Comparison of ENCODE assay signal across 18 cellular contexts in the genomic region with DNA sequence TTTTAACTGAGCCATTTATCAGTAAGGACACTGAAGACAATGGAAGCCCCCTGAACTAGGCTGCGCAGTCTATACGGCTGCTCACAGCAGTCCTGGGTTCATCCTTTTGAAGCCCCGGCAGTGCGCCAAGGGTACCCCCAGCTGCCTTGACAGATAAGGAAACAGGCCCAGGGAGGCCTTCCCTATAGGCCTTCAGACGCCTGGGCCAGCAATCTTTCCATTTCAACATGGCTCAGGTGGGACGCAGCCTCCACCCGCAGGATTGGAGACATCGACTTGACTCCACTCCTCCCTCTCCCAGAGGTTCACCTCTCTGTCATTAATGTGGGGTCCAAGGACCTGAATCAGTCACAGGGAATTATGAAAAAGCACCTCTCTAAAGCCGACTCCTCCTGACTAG. TPM values are rescaled to one million over a fixed set of nuclear protein-coding genes. Genes with fewer than 3 reads are reported as not detected.
DNase-seq lines count a peak whose midpoint lies in the region; ATAC-seq and TF ChIP-seq lines count a peak whose summit lies in the region.
"Had no signal": no experiment of that assay in that cellular context is flagged by ENCODE, and none has a peak within 500 bp of the region (broad histone marks: within the 10 kb centered on the region; RNA-seq: fewer than 3 reads in every experiment).

No MANE protein-coding gene starts in this region.

- WGBS in esophagus muscularis mucosa = 85% methylated on average over 9 of the region's 9 CpGs

- TF ChIP-seq EP300 in esophagus muscularis mucosa (IDR thresholded peaks at IDR 0.05) = no peak

- no peaks in the 10 kb centered on the region for H3K4me1 Mint-ChIP-seq in osteocyte (ENCODE audit: unreplicated experiment)
- H3K4me1 Mint-ChIP-seq: CD4-positive, CD25-positive, alpha-beta regulatory T cell; GM23338 had no signal

- H3K27ac Mint-ChIP-seq in osteocyte (ENCODE audit: unreplicated experiment) = no peak overlapping the region
- H3K27ac Mint-ChIP-seq: CD4-positive, CD25-positive, alpha-beta regulatory T cell; GM23338; IgD-negative memory B cell had no signal

- H3K4me1 ChIP-seq in Peyer's patch (peaks cover 0 to 20% (median 6%) of the 10 kb centered on the region in 4 donors), esophagus muscularis mucosa (no peaks in the 10 kb centered on the region)
- H3K4me1 ChIP-seq: BE2C had no signal

- no peaks in the 10 kb centered on the region for H3K27me3 Mint-ChIP-seq in osteocyte (ENCODE audit: unreplicated experiment)
- H3K27me3 Mint-ChIP-seq: IgD-negative memory B cell had no signal

- H3K9me3 Mint-ChIP-seq in osteocyte (ENCODE audit: unreplicated experiment) = peaks cover 34% of the 10 kb centered on the region

- H3K36me3 Mint-ChIP-seq in osteocyte (ENCODE audit: unreplicated experiment) = no peaks in the 10 kb centered on the region
- H3K36me3 Mint-ChIP-seq: CD4-positive, CD25-positive, alpha-beta regulatory T cell had no signal

- H3K27ac ChIP-seq in 22Rv1 (peak overlapping the region; percentile 30; the same call in 1 of the 2 replicates), Peyer's patch (peak overlapping the region in 3 of 4 donors; percentile 32 to 89 (median 66)), esophagus muscularis mucosa (replicated peaks in 1 of 4) (no peak overlapping the region)

- no peak for TF ChIP-seq POLR2A in Peyer's patch (IDR thresholded peaks at IDR 0.05)
- no peak for TF ChIP-seq POLR2A in esophagus muscularis mucosa (IDR thresholded peaks at IDR 0.05; ENCODE audit: low read depth)

- no peak for TF ChIP-seq CTCF in 22Rv1 (IDR thresholded peaks at IDR 0.05)
- TF ChIP-seq CTCF in Peyer's patch (IDR thresholded peaks at IDR 0.05) = no peak
- no peak for TF ChIP-seq CTCF in esophagus muscularis mucosa (IDR thresholded peaks at IDR 0.05)
- TF ChIP-seq CTCF in osteocyte (IDR thresholded peaks at IDR 0.05) = no peak

- intact Hi-C loops in esophagus muscularis mucosa (cut with DNase I) = no loop called here

- H3K9me3 ChIP-seq in Peyer's patch = no peaks in the 10 kb centered on the region
- peaks cover 0 to 9% (median 6%) of the 10 kb centered on the region in 4 donors for H3K9me3 ChIP-seq in esophagus muscularis mucosa

- H3K27me3 ChIP-seq in Peyer's patch = no peaks in the 10 kb centered on the region
- H3K27me3 ChIP-seq in esophagus muscularis mucosa = no peaks in the 10 kb centered on the region
- H3K27me3 ChIP-seq: BE2C had no signal

- ATAC-seq in GM18858 (IDR thresholded peaks at IDR 0.05; ENCODE audit: unreplicated experiment) = no peak
- ATAC-seq: GM23338 had no signal

- no peaks in the 10 kb centered on the region for H3K36me3 ChIP-seq in Peyer's patch
- H3K36me3 ChIP-seq in esophagus muscularis mucosa = no peaks in the 10 kb centered on the region
- H3K36me3 ChIP-seq: BE2C had no signal

- DNase-seq in Peyer's patch = no peak
- DNase-seq in esophagus muscularis mucosa (ENCODE audit: extremely low spot score) = peak; percentile 75
- DNase-seq in osteocyte (ENCODE audit: extremely low spot score, unreplicated experiment) = peak; percentile 64
- no peak for DNase-seq in NCI-H2227 treated with DMSO at 0.1 percent for 48 hours (lab: John Stamatoyannopoulos, UW)
- DNase-seq in Kasumi-1 (lab: John Stamatoyannopoulos, UW) = no peak
- DNase-seq: BE2C; C1 segment of cervical spinal cord; CD4-positive, CD25-positive, alpha-beta regulatory T cell; DMS153; DND-41; EL; HCEC 1CT; KG1 had no signal

- H3K4me3 ChIP-seq in Peyer's patch = no peak overlapping the region
- H3K4me3 ChIP-seq in esophagus muscularis mucosa = no peak overlapping the region
- H3K4me3 ChIP-seq: GM23338 had no signal

- no peak overlapping the region for H3K4me3 Mint-ChIP-seq in osteocyte (ENCODE audit: unreplicated experiment)
- H3K4me3 Mint-ChIP-seq: GM23338, IgD-negative memory B cell had no signal

RNA-seq across cellular contexts. Expression of a gene that starts 2.8 kb away (rescaled TPM):
- 10 to 100 TPM in 3 of 4 donors, not detected in 1; 28.5 to 53.8 (median 34.7) TPM for total RNA-seq in Peyer's patch
- total RNA-seq in esophagus muscularis mucosa = under 1 TPM in 1 of 4 donors, not detected in 3; 0.57 TPM
- total RNA-seq in osteocyte = not detected in 2 replicates
- total RNA-seq: Caco-2; CD4-positive, CD25-positive, alpha-beta regulatory T cell; GM23338 had no signal

RNA-seq across cellular contexts. Expression of a gene that starts 55.8 kb away (rescaled TPM):
- not detected for total RNA-seq in Peyer's patch
- not detected for total RNA-seq in esophagus muscularis mucosa
- total RNA-seq in osteocyte = not detected in 2 replicates
- total RNA-seq: Caco-2; CD4-positive, CD25-positive, alpha-beta regulatory T cell; GM23338 had no signal

Comparison
In these comparisons a context has a peak if more than half of its experiments do, and no peak if none do; other contexts are left out.
1. H3K27ac ChIP-seq: peak in 22Rv1 (single experiment) and Peyer's patch (3 of 4); none in esophagus muscularis mucosa (0 of 4).
2. DNase-seq: peak in esophagus muscularis mucosa (single experiment) and osteocyte (single experiment); none in Peyer's patch (0 of 3), NCI-H2227 treated with DMSO at 0.1 percent for 48 hours (single experiment) and Kasumi-1 (0 of 2).